Comparison of ENCODE assay signal across 9 cellular contexts in the genomic region with DNA sequence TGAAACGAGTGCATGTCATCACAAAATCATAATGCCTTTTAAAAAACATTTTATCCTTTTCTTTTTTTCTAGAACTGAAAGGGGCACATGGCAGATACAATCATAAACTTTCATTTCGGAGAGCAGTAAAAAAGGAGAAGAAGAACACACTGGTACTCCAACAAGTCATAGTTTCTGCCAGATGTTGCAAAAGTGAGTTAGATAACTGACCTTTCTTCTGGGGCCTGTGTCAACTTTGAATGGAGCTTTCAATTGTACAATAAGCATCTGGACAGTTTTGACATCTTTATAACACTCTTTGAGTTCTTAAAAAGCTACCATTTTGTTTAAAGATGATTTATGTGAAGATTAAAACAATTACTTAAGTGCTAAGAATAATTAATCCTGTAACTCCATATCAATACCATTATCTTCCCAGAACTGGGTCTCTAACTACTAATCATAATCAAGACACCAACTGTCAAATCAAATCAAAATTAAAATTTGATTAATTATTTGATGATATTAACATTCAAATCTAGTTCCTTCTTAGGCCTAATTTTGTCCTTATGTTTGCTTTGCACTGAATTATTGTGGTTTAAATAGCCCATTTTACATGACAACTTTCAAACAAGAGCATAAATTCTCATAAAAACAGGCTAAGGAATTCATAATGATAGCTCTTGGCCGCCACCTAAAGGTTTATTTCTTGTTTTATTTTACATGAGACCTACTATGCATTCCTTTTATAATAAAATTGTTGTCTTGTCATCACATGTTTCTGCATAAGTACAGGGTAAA. TPM values are rescaled to one million over a fixed set of nuclear protein-coding genes. Genes with fewer than 3 reads are reported as not detected.
DNase-seq lines count a peak whose midpoint lies in the region; ATAC-seq and TF ChIP-seq lines count a peak whose summit lies in the region.
"Had no signal": no experiment of that assay in that cellular context is flagged by ENCODE, and none has a peak within 500 bp of the region (broad histone marks: within the 10 kb centered on the region; RNA-seq: fewer than 3 reads in every experiment).

No MANE protein-coding gene starts in this region.

- peak; percentile 49 for TF ChIP-seq CTCF in AG10803 (conservative IDR thresholded peaks at IDR 0.05; ENCODE audit: low read length)
- TF ChIP-seq CTCF in cardiac fibroblast (IDR thresholded peaks at IDR 0.05; ENCODE audit: low read depth, low read length): peak; percentile 29
- TF ChIP-seq CTCF in osteoblast (IDR thresholded peaks at IDR 0.05; ENCODE audit: extremely low read depth, low read depth, low read length): peak; percentile 60

- ATAC-seq in GM21367 (IDR thresholded peaks at IDR 0.05; ENCODE audit: unreplicated experiment): peak; percentile 43

- no peaks in the 10 kb centered on the region for H3K36me3 ChIP-seq in osteoblast (ENCODE audit: insufficient read depth, low read length)

- H3K27ac ChIP-seq in osteoblast (ENCODE audit: low read depth, low read length): no peak overlapping the region
- H3K27ac ChIP-seq: epithelial cell of prostate had no signal

- H3K4me3 Mint-ChIP-seq in activated T-helper 1 cell treated with anti-CD3 and anti-CD28 coated beads, Interleukin-12 subunit alpha, Interleukin-12 subunit beta, Interleukin-2, Interleukin-4 antibody, amounts not matched to agents 30 ng/mL and 10 ng/mL and 1 ng/mL, durations not matched to agents 14 hours and 24 hours and 36 hours: no peak overlapping the region

- H3K9me3 ChIP-seq in osteoblast (ENCODE audit: low read depth, low read length): no peaks in the 10 kb centered on the region

- H3K79me2 ChIP-seq in osteoblast (ENCODE audit: insufficient read depth, low read length): no peaks in the 10 kb centered on the region

- no peak overlapping the region for H3K4me2 ChIP-seq in osteoblast (ENCODE audit: insufficient read depth, low read length)

- no peaks in the 10 kb centered on the region for H3K27me3 ChIP-seq in osteoblast (ENCODE audit: insufficient read depth, low read length)

- peaks cover 4% of the 10 kb centered on the region for H3K4me1 ChIP-seq in osteoblast (ENCODE audit: insufficient read depth, low read length)

- no peaks in the 10 kb centered on the region for H3K9me3 Mint-ChIP-seq in activated T-helper 1 cell treated with anti-CD3 and anti-CD28 coated beads, Interleukin-12 subunit alpha, Interleukin-12 subunit beta, Interleukin-2, Interleukin-4 antibody, amounts not matched to agents 30 ng/mL and 10 ng/mL and 1 ng/mL, durations not matched to agents 14 hours and 24 hours and 36 hours

- no peaks in the 10 kb centered on the region for H3K4me1 Mint-ChIP-seq in activated T-helper 1 cell treated with anti-CD3 and anti-CD28 coated beads, Interleukin-12 subunit alpha, Interleukin-12 subunit beta, Interleukin-2, Interleukin-4 antibody, amounts not matched to agents 30 ng/mL and 10 ng/mL and 1 ng/mL, durations not matched to agents 14 hours and 24 hours and 36 hours (ENCODE audit: low read depth)

- no peak overlapping the region for H2AFZ ChIP-seq in osteoblast (ENCODE audit: low read length)

- no peaks in the 10 kb centered on the region for H4K20me1 ChIP-seq in osteoblast (ENCODE audit: insufficient read depth, low read length)

- no peaks in the 10 kb centered on the region for H3K36me3 Mint-ChIP-seq in activated T-helper 1 cell treated with anti-CD3 and anti-CD28 coated beads, Interleukin-12 subunit alpha, Interleukin-12 subunit beta, Interleukin-2, Interleukin-4 antibody, amounts not matched to agents 30 ng/mL and 10 ng/mL and 1 ng/mL, durations not matched to agents 14 hours and 24 hours and 36 hours (ENCODE audit: low read depth)

- H3K4me3 ChIP-seq in AG10803 (ENCODE audit: low read length): no peak overlapping the region
- H3K4me3 ChIP-seq in cardiac fibroblast (replicated peaks in 1 of 2; ENCODE audit: low read depth in 2 of 2, low read length in 2 of 2): no peak overlapping the region
- no peak overlapping the region for H3K4me3 ChIP-seq in osteoblast (ENCODE audit: insufficient read depth, low read length)

- DNase-seq in AG10803 (ENCODE audit: low read depth) (peak; percentile 78), NCI-H345 treated with DMSO at 0.1 percent for 48 hours (lab: John Stamatoyannopoulos, UW; ENCODE audit: unreplicated experiment) (peak; percentile 46), cardiac fibroblast (ENCODE audit: low read depth in 2 of 2) (peak; percentile 77 to 82), osteoblast (ENCODE audit: insufficient read length, low spot score, missing footprints) (no peak), NCI-H1694 treated with DMSO at 0.1 percent for 48 hours (lab: John Stamatoyannopoulos, UW) (no peak)
- DNase-seq in activated T-helper 1 cell treated with anti-CD3 and anti-CD28 coated beads, Interleukin-12 subunit alpha, Interleukin-12 subunit beta, Interleukin-2, Interleukin-4 antibody, amounts not matched to agents 30 ng/mL and 10 ng/mL and 1 ng/mL, durations not matched to agents 14 hours and 24 hours and 36 hours (ENCODE audit: low spot score): no peak
- no peak for DNase-seq in activated CD4-positive, alpha-beta T cell treated with anti-CD3 and anti-CD28 coated beads for 4 hours

- no peak overlapping the region for H3K27ac Mint-ChIP-seq in activated T-helper 1 cell treated with anti-CD3 and anti-CD28 coated beads, Interleukin-12 subunit alpha, Interleukin-12 subunit beta, Interleukin-2, Interleukin-4 antibody, amounts not matched to agents 30 ng/mL and 10 ng/mL and 1 ng/mL, durations not matched to agents 14 hours and 24 hours and 36 hours

- peaks cover 2% of the 10 kb centered on the region for H3K27me3 Mint-ChIP-seq in activated T-helper 1 cell treated with anti-CD3 and anti-CD28 coated beads, Interleukin-12 subunit alpha, Interleukin-12 subunit beta, Interleukin-2, Interleukin-4 antibody, amounts not matched to agents 30 ng/mL and 10 ng/mL and 1 ng/mL, durations not matched to agents 14 hours and 24 hours and 36 hours (ENCODE audit: insufficient read depth)

- intact Hi-C loops in activated T-helper 1 cell treated with anti-CD3 and anti-CD28 coated beads, Interleukin-12 subunit alpha, Interleukin-12 subunit beta, Interleukin-2, Interleukin-4 antibody, amounts not matched to agents 30 ng/mL and 10 ng/mL and 1 ng/mL, durations not matched to agents 14 hours and 24 hours and 36 hours (cut with micrococcal nuclease): loop anchor here (2.0 to 10.0 kb wide), 2 partner anchors 556 to 598 kb away; no protein-coding TSS in a partner anchor

RNA-seq across cellular contexts. Expression of a gene that starts 19.5 kb away (rescaled TPM):
- 30.9 and 35.1 TPM in 2 replicates for total RNA-seq in osteoblast
- total RNA-seq in activated T-helper 1 cell treated with anti-CD3 and anti-CD28 coated beads, Interleukin-12 subunit alpha, Interleukin-12 subunit beta, Interleukin-2, Interleukin-4 antibody, amounts not matched to agents 30 ng/mL and 10 ng/mL and 1 ng/mL, durations not matched to agents 14 hours and 24 hours and 36 hours: 0.03 TPM in 1 of 2 replicates, not detected in the other

Comparison
In these comparisons a context has a peak if more than half of its experiments do, and no peak if none do; other contexts are left out.
1. DNase-seq: peak in AG10803 (single experiment), NCI-H345 treated with DMSO at 0.1 percent for 48 hours (single experiment) and cardiac fibroblast (2 of 2); none in osteoblast (single experiment), NCI-H1694 treated with DMSO at 0.1 percent for 48 hours (single experiment), activated T-helper 1 cell treated with anti-CD3 and anti-CD28 coated beads, Interleukin-12 subunit alpha, Interleukin-12 subunit beta, Interleukin-2, Interleukin-4 antibody, amounts not matched to agents 30 ng/mL and 10 ng/mL and 1 ng/mL, durations not matched to agents 14 hours and 24 hours and 36 hours (single experiment) and activated CD4-positive, alpha-beta T cell treated with anti-CD3 and anti-CD28 coated beads for 4 hours (0 of 2).
2. RNA of a gene that starts 19.5 kb away (total RNA-seq): 30.9 to 35.1 TPM in osteoblast; 0.03 TPM in activated T-helper 1 cell treated with anti-CD3 and anti-CD28 coated beads, Interleukin-12 subunit alpha, Interleukin-12 subunit beta, Interleukin-2, Interleukin-4 antibody, amounts not matched to agents 30 ng/mL and 10 ng/mL and 1 ng/mL, durations not matched to agents 14 hours and 24 hours and 36 hours; every median in the first group is over 10 times any median in the second.
3. Peak in every context shown above with its lines, with median percentiles within 50 percentile points of each other: CTCF ChIP-seq.